In genomic region chr7:23055582-23056178, GRCh38 we compare ENCODE assay signal across 8 cellular contexts. TPM values are rescaled to one million over a fixed set of nuclear protein-coding genes. Genes with fewer than 3 reads are reported as not detected.
DNase-seq lines count a peak whose midpoint lies in the region; ATAC-seq and TF ChIP-seq lines count a peak whose summit lies in the region.

No MANE protein-coding gene starts in this region.

- WGBS in neuronal stem cell (ENCODE audit: extremely low coverage in 2 of 2, insufficient read length in 2 of 2, insufficient replicate concordance in 1 of 2), 2 donors = no CpG with 5 or more reads among the region's 2 CpGs

- no peak overlapping the region for H4K91ac ChIP-seq in neuronal stem cell (ENCODE audit: low read depth, low read length, poor library complexity)

- peak; percentile 99 for TF ChIP-seq CTCF in AG10803 (conservative IDR thresholded peaks at IDR 0.05; ENCODE audit: low read length)
- peak; percentile 96 for TF ChIP-seq CTCF in fibroblast of lung (conservative IDR thresholded peaks at IDR 0.05 in 1 of 2, IDR thresholded peaks at IDR 0.05 in 1 of 2; ENCODE audit: low read depth in 1 of 2, low read length in 2 of 2)
- peak; percentile 92 for TF ChIP-seq CTCF in upper lobe of right lung (IDR thresholded peaks at IDR 0.05)

- no peak overlapping the region for H3K27ac ChIP-seq in fibroblast of lung (ENCODE audit: insufficient read depth, low read length)
- H3K27ac ChIP-seq in neuronal stem cell (replicated peaks; ENCODE audit: low read length) = no peak overlapping the region
- no peak overlapping the region for H3K27ac ChIP-seq in upper lobe of right lung

- H3K4me2 ChIP-seq in fibroblast of lung (ENCODE audit: extremely low read depth, insufficient read depth, low read length) = no peak overlapping the region
- H3K4me2 ChIP-seq in neuronal stem cell (ENCODE audit: insufficient read depth, low read length, poor library complexity, severe bottlenecking) = no peak overlapping the region

- no peak overlapping the region for H2BK5ac ChIP-seq in neuronal stem cell (ENCODE audit: low read length)

- no peak overlapping the region for H3K4ac ChIP-seq in neuronal stem cell (ENCODE audit: low read length)

- no peak overlapping the region for H2BK120ac ChIP-seq in neuronal stem cell (ENCODE audit: low read depth, low read length)

- intact Hi-C loops in upper lobe of right lung (cut with DNase I) = loop anchor here (5.0 kb wide), 1 partner anchor 498 kb away; no protein-coding TSS in a partner anchor

- H3K79me2 ChIP-seq in fibroblast of lung (ENCODE audit: control insufficient read depth, insufficient read depth, low read length) = no peaks in the 10 kb centered on the region

- H2BK15ac ChIP-seq in neuronal stem cell (ENCODE audit: low read length) = no peak overlapping the region

- H2AFZ ChIP-seq in fibroblast of lung (ENCODE audit: low read length) (no peak overlapping the region), neuronal stem cell (ENCODE audit: low read length) (no peak overlapping the region)

- peaks cover 3% of the 10 kb centered on the region for H3K4me1 ChIP-seq in fibroblast of lung (ENCODE audit: control insufficient read depth, extremely low read depth, insufficient read depth, low read length)
- H3K4me1 ChIP-seq in neuronal stem cell (ENCODE audit: control insufficient read depth in 2 of 2, insufficient read depth in 1 of 2, low read depth in 1 of 2, low read length in 2 of 2) = no peaks in the 10 kb centered on the region
- H3K4me1 ChIP-seq in upper lobe of right lung = no peaks in the 10 kb centered on the region

- H2AK5ac ChIP-seq in neuronal stem cell (ENCODE audit: low read depth, low read length) = no peak overlapping the region

- H3K23ac ChIP-seq in neuronal stem cell (ENCODE audit: low read depth, low read length, poor library complexity) = no peak overlapping the region

- ATAC-seq in GM18870 (IDR thresholded peaks at IDR 0.05; ENCODE audit: unreplicated experiment) (peak; percentile 55), upper lobe of right lung (peak; percentile 94)

- H3K27me3 ChIP-seq in fibroblast of lung (ENCODE audit: control insufficient read depth, insufficient read depth, low read length) (no peaks in the 10 kb centered on the region), neuronal stem cell (ENCODE audit: control insufficient read depth in 3 of 3, insufficient read depth in 3 of 3, low read depth in 1 of 3, low read length in 3 of 3) (no peaks in the 10 kb centered on the region), upper lobe of right lung (no peaks in the 10 kb centered on the region)

- H2BK12ac ChIP-seq in neuronal stem cell (ENCODE audit: low read length) = no peak overlapping the region

- no peaks in the 10 kb centered on the region for H3K36me3 ChIP-seq in fibroblast of lung (ENCODE audit: control insufficient read depth, insufficient read depth, low read length)
- no peaks in the 10 kb centered on the region for H3K36me3 ChIP-seq in neuronal stem cell (replicated peaks in 1 of 2; ENCODE audit: control insufficient read depth in 2 of 2, insufficient read depth in 2 of 2, low read length in 2 of 2)
- no peaks in the 10 kb centered on the region for H3K36me3 ChIP-seq in upper lobe of right lung

- H4K20me1 ChIP-seq in fibroblast of lung (ENCODE audit: control insufficient read depth, extremely low read depth, insufficient read depth, low read length) = no peaks in the 10 kb centered on the region

- no peaks in the 10 kb centered on the region for H3K9me3 ChIP-seq in fibroblast of lung (ENCODE audit: control insufficient read depth, insufficient read depth, low read depth, low read length)
- H3K9me3 ChIP-seq in neuronal stem cell (replicated peaks in 1 of 2; ENCODE audit: control insufficient read depth in 2 of 2, insufficient read depth in 1 of 2, low read depth in 1 of 2, low read length in 2 of 2) = no peaks in the 10 kb centered on the region
- H3K9me3 ChIP-seq in upper lobe of right lung = no peaks in the 10 kb centered on the region

- H3K18ac ChIP-seq in neuronal stem cell (ENCODE audit: low read length) = no peak overlapping the region

- H3K4me3 ChIP-seq in AG10803 (ENCODE audit: low read length) (no peak overlapping the region), fibroblast of lung (replicated peaks in 1 of 4; ENCODE audit: control extremely low read depth in 1 of 4, insufficient read depth in 1 of 4, low read depth in 3 of 4, low read length in 4 of 4) (no peak overlapping the region), neuronal stem cell (ENCODE audit: low read length in 2 of 2) (no peak overlapping the region), upper lobe of right lung (no peak overlapping the region)

- no peak overlapping the region for H4K8ac ChIP-seq in neuronal stem cell (ENCODE audit: low read depth, low read length)

- H3K79me1 ChIP-seq in neuronal stem cell (ENCODE audit: low read depth, low read length) = no peaks in the 10 kb centered on the region

- no peak overlapping the region for H3K9ac ChIP-seq in fibroblast of lung (ENCODE audit: insufficient read depth, low read length)
- H3K9ac ChIP-seq in neuronal stem cell (ENCODE audit: low read depth, low read length, poor library complexity) = no peak overlapping the region

- no peak overlapping the region for H3K14ac ChIP-seq in neuronal stem cell (ENCODE audit: low read length)

- DNase-seq in AG10803 (ENCODE audit: low read depth) (peak; percentile 68), HK-2 (ENCODE audit: unreplicated experiment) (peak; percentile 25), NOMO-1 treated with DMSO at 0.1 percent for 48 hours (lab: John Stamatoyannopoulos, UW; ENCODE audit: unreplicated experiment) (peak; percentile 81), fibroblast of lung (ENCODE audit: low read depth in 2 of 2) (peak; percentile 60 to 83), neuronal stem cell (ENCODE audit: low spot score) (peak; percentile 46), upper lobe of right lung (no peak)
- DNase-seq in activated CD8-positive, alpha-beta memory T cell treated with anti-CD3 and anti-CD28 coated beads, Interleukin-2, amount 50 U/mL, for 1 hour (ENCODE audit: extremely low read depth) = peak; percentile 16

RNA-seq across cellular contexts. Expression of gene HYCC1, which starts 41.8 kb away (rescaled TPM):
- 168 and 197 TPM in 2 replicates for total RNA-seq in fibroblast of lung
- 211 and 215 TPM in 2 replicates for polyA plus RNA-seq in fibroblast of lung
- polyA plus RNA-seq in fibroblast of lung (2012) = 108 and 112 TPM in 2 replicates
- 22.5 and 37.1 TPM in 2 replicates for polyA minus RNA-seq in fibroblast of lung (ENCODE audit: low replicate concordance)
- polyA plus RNA-seq in neuronal stem cell (2013, experiment 1 of 2) = 52.6 TPM
- polyA plus RNA-seq in neuronal stem cell (2013, experiment 2 of 2) = 56.2 TPM
- 47.7 TPM for total RNA-seq in upper lobe of right lung

RNA-seq across cellular contexts. Expression of gene KLHL7, which starts 49.9 kb away (rescaled TPM):
- total RNA-seq in fibroblast of lung = 23.1 and 23.5 TPM in 2 replicates
- polyA plus RNA-seq in fibroblast of lung = 43.6 and 44.5 TPM in 2 replicates
- polyA plus RNA-seq in fibroblast of lung (2012) = 29.6 and 29.8 TPM in 2 replicates
- 4.1 and 8.0 TPM in 2 replicates for polyA minus RNA-seq in fibroblast of lung (ENCODE audit: low replicate concordance)
- polyA plus RNA-seq in neuronal stem cell (2013, experiment 1 of 2) = 55.9 TPM
- polyA plus RNA-seq in neuronal stem cell (2013, experiment 2 of 2) = 56.5 TPM
- 16.4 TPM for total RNA-seq in upper lobe of right lung
